Comparison of ENCODE assay signal across 28 cellular contexts in the genomic region with DNA sequence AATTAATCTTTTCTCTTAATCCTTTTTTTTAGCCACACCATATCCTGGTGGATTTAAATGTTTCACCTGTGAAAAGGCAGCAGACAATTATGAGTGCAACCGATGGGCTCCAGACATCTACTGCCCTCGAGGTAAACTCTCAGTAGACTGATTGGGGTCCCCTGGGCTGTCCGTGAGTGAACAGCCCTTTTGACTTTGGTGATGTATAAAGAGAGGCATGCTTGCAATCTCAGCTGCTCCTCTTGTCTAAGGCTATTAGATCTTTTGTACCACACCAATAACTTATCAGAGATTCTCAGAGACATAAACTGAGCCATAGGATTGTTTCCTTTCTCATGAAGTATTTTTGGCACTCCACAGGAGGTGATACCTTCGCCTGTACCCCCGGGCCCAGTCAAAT.
"Had no signal": no experiment of that assay in that cellular context is flagged by ENCODE, and none has a peak within 500 bp of the region (broad histone marks: within the 10 kb centered on the region; RNA-seq: fewer than 3 reads in every experiment).

No MANE protein-coding gene starts in this region.

- H3K4me1 ChIP-seq: adrenal gland, body of pancreas, esophagus muscularis mucosa, foreskin keratinocyte, gastrocnemius medialis, heart left ventricle had no signal

- H3K27me3 ChIP-seq: adrenal gland, body of pancreas, esophagus muscularis mucosa, foreskin keratinocyte, gastrocnemius medialis, heart left ventricle had no signal

- DNase-seq: activated CD4-positive, alpha-beta T cell treated with anti-CD3 and anti-CD28 coated beads for 36 hours; activated CD4-positive, alpha-beta T cell treated with anti-CD3 and anti-CD28 coated beads, Interleukin-2, amount 10 ng/mL, durations not matched to agents 7 days and 5 days; activated CD4-positive, alpha-beta T cell treated with anti-CD3 and anti-CD28 coated beads, Interleukin-2, amount 50 U/mL, for 4 hours; activated CD4-positive, CD25-positive, alpha-beta regulatory T cell; activated CD4-positive, CD25-positive, alpha-beta regulatory T cell treated with anti-CD3 and anti-CD28 coated beads, Interleukin-2, amount 50 U/mL, for 72 hours; activated CD8-positive, alpha-beta memory T cell treated with anti-CD3 and anti-CD28 coated beads for 24 hours; activated CD8-positive, alpha-beta T cell treated with anti-CD3 and anti-CD28 coated beads for 36 hours; activated effector memory CD4-positive, alpha-beta T cell treated with anti-CD3 and anti-CD28 coated beads, Interleukin-2, amount 50 U/mL, for 16 hours; activated naive CD4-positive, alpha-beta T cell treated with anti-CD3 and anti-CD28 coated beads for 36 hours; activated naive CD8-positive, alpha-beta T cell treated with anti-CD3 and anti-CD28 coated beads for 36 hours; activated naive CD8-positive, alpha-beta T cell treated with anti-CD3 and anti-CD28 coated beads, Interleukin-2, amount 50 U/mL, for 24 hours; activated T-cell treated with anti-CD3 and anti-CD28 coated beads, Interleukin-2, amount 50 U/mL, for 48 hours; adrenal gland; amygdala; aorta; body of pancreas; caudate nucleus; cortex of kidney; dermis blood vessel endothelial cell; effector CD4-positive, alpha-beta T cell; effector memory CD8-positive, alpha-beta T cell; erythroblast; foreskin keratinocyte; gastrocnemius medialis; glutamatergic neuron; heart left ventricle; T-helper 2 cell had no signal

- H3K27ac ChIP-seq: adrenal gland, body of pancreas, esophagus muscularis mucosa, foreskin keratinocyte, gastrocnemius medialis, heart left ventricle had no signal

- ATAC-seq: activated CD4-positive, alpha-beta T cell treated with anti-CD3 and anti-CD28 coated beads for 36 hours; activated CD8-positive, alpha-beta T cell treated with anti-CD3 and anti-CD28 coated beads for 36 hours; activated naive CD8-positive, alpha-beta T cell treated with anti-CD3 and anti-CD28 coated beads, Interleukin-2, amount 50 U/mL, for 24 hours; body of pancreas; effector memory CD8-positive, alpha-beta T cell; foreskin keratinocyte; gastrocnemius medialis; heart left ventricle had no signal

- H3K4me3 ChIP-seq: adrenal gland, body of pancreas, esophagus muscularis mucosa, gastrocnemius medialis, heart left ventricle had no signal

- H3K9me3 ChIP-seq: adrenal gland, body of pancreas, esophagus muscularis mucosa, gastrocnemius medialis, heart left ventricle had no signal

- H3K36me3 ChIP-seq: adrenal gland, esophagus muscularis mucosa, gastrocnemius medialis, heart left ventricle had no signal
